8 cellular contexts compared by ENCODE assay signal in genomic region chr12:56129210-56129691, GRCh38. TPM values are rescaled to one million over a fixed set of nuclear protein-coding genes. Genes with fewer than 3 reads are reported as not detected.
DNase-seq lines count a peak whose midpoint lies in the region; ATAC-seq, FAIRE-seq and TF ChIP-seq lines count a peak whose summit lies in the region.

No MANE protein-coding gene starts in this region.

- H3K9me2 ChIP-seq in Karpas-422 (replicated peaks; ENCODE audit: insufficient read depth, low read length): no peaks in the 10 kb centered on the region

- H3K4me3 ChIP-seq in A549 (peak overlapping the region; percentile 76), Karpas-422 (ENCODE audit: low read length) (peak overlapping the region; percentile 73), mammary epithelial cell (replicated peaks in 1 of 3; ENCODE audit: insufficient read depth in 1 of 3, low read depth in 2 of 3, low read length in 3 of 3) (peak overlapping the region; percentile 74 to 86 (median 81)), kidney epithelial cell (ENCODE audit: low read depth, low read length) (peak overlapping the region; percentile 97)

- no peak for FAIRE-seq in A549 (lab: Jason Lieb, UNC)

- H3K4me1 ChIP-seq in A549: peaks cover 25% of the 10 kb centered on the region
- peaks cover 28% of the 10 kb centered on the region for H3K4me1 ChIP-seq in Karpas-422 (ENCODE audit: low read length)
- H3K4me1 ChIP-seq in mammary epithelial cell (ENCODE audit: insufficient read depth, low read length): peaks cover 18% of the 10 kb centered on the region

- H3K27me3 ChIP-seq in Karpas-422 (ENCODE audit: low read length) (no peaks in the 10 kb centered on the region), mammary epithelial cell (ENCODE audit: insufficient read depth, low read length) (no peaks in the 10 kb centered on the region), kidney epithelial cell (ENCODE audit: control insufficient read depth, insufficient read depth, low read length) (no peaks in the 10 kb centered on the region)

- H2AFZ ChIP-seq in Karpas-422 (ENCODE audit: low read length): no peak overlapping the region
- peak overlapping the region; percentile 75 for H2AFZ ChIP-seq in mammary epithelial cell (ENCODE audit: low read depth, low read length)

- no TSS peak for BruUV-seq in mammary epithelial cell (replicated peaks; lab: Mats Ljungman, UMichigan)

- H3K9ac ChIP-seq in Karpas-422 (ENCODE audit: low read length) (peak overlapping the region; percentile 82), mammary epithelial cell (ENCODE audit: insufficient read depth, low read length) (peak overlapping the region; percentile 82)

- WGBS in A549 (ENCODE audit: missing lambda C conversion rate): 12% methylated on average over 17 of the region's 27 CpGs
- 1% methylated on average over 9 of the region's 27 CpGs for WGBS in mammary epithelial cell (ENCODE audit: low coverage, missing lambda C conversion rate)

- POLR2A ChIA-PET in A549 (lab: Yijun Ruan, JAX): interaction anchor here (1.9 to 2.0 kb wide), 2 partner anchors 29 to 93 kb away, joined by 10 to 14 read pairs; partner anchors contain the start of genes MYL6 and RNF41

- H4K20me1 ChIP-seq in Karpas-422 (ENCODE audit: insufficient read depth, low read depth, low read length) (no peaks in the 10 kb centered on the region), mammary epithelial cell (ENCODE audit: insufficient read depth, low read length) (no peaks in the 10 kb centered on the region)

- H3K79me2 ChIP-seq in Karpas-422 (ENCODE audit: low read length): peaks cover 23% of the 10 kb centered on the region
- H3K79me2 ChIP-seq in mammary epithelial cell (ENCODE audit: insufficient read depth, low read length): peaks cover 47% of the 10 kb centered on the region

- TF ChIP-seq RAD21 in A549 (conservative IDR thresholded peaks at IDR 0.05 in 1 of 2, IDR thresholded peaks at IDR 0.05 in 1 of 2): no peak

- H3K9me3 ChIP-seq in A549: no peaks in the 10 kb centered on the region
- no peaks in the 10 kb centered on the region for H3K9me3 ChIP-seq in Karpas-422 (ENCODE audit: low read length)
- no peaks in the 10 kb centered on the region for H3K9me3 ChIP-seq in mammary epithelial cell (replicated peaks; ENCODE audit: insufficient read depth, low read length)

- ATAC-seq in A549 (peak; percentile 45 to 51; a peak in 5 of 6 replicates), GM18907 (IDR thresholded peaks at IDR 0.05; ENCODE audit: unreplicated experiment) (peak; percentile 34)

- CTCF ChIA-PET in A549 (lab: Yijun Ruan, JAX): interaction anchor here (1.5 to 15.7 kb wide), 4 partner anchors 9 to 82 kb away, joined by 6 to 204 read pairs (median 55); partner anchors contain the start of genes MYL6 and SMARCC2
- CTCF ChIA-PET in mammary epithelial cell (lab: Charles Lee; ENCODE audit: low non-redundant PET): no interaction called here

- no peak for TF ChIP-seq CTCF in A549 (IDR thresholded peaks at IDR 0.05)
- TF ChIP-seq CTCF in VCaP (conservative IDR thresholded peaks at IDR 0.05): no peak
- no peak for TF ChIP-seq CTCF in mammary epithelial cell (conservative IDR thresholded peaks at IDR 0.05 in 1 of 2, IDR thresholded peaks at IDR 0.05 in 1 of 2; ENCODE audit: extremely low read depth in 1 of 2, insufficient read depth in 1 of 2, low read depth in 1 of 2, low read length in 2 of 2)
- no peak for TF ChIP-seq CTCF in kidney epithelial cell (IDR thresholded peaks at IDR 0.05; ENCODE audit: insufficient read depth, low read length, poor library complexity, severe bottlenecking)

- peak overlapping the region; percentile 87 to 89 for H3K27ac ChIP-seq in A549
- H3K27ac ChIP-seq in Karpas-422 (ENCODE audit: low read length): peak overlapping the region; percentile 13; the same call in 1 of the 2 replicates
- peak overlapping the region; percentile 86 for H3K27ac ChIP-seq in VCaP
- H3K27ac ChIP-seq in mammary epithelial cell (ENCODE audit: insufficient read depth, low read depth, low read length): peak overlapping the region; percentile 82

- no peak for TF ChIP-seq POLR2A in A549 (IDR thresholded peaks at IDR 0.05; ENCODE audit: low read length)

- no peak for TF ChIP-seq EP300 in A549 (IDR thresholded peaks at IDR 0.05)

- dilution Hi-C loops in mammary epithelial cell (cut with HindIII; ENCODE audit: low sequenced_read_pairs): no loop called here

- peaks cover 27% of the 10 kb centered on the region for H3K36me3 ChIP-seq in Karpas-422 (ENCODE audit: insufficient read depth, low read length)
- peaks cover 27% of the 10 kb centered on the region for H3K36me3 ChIP-seq in mammary epithelial cell (ENCODE audit: insufficient read depth, low read length)
- peaks cover 3% of the 10 kb centered on the region for H3K36me3 ChIP-seq in kidney epithelial cell (ENCODE audit: control insufficient read depth, insufficient read depth, low read length)

- in situ Hi-C loops in mammary epithelial cell (cut with MboI; ENCODE audit: low sequenced_read_pairs in 2 of 2): loop anchor here in 1 of 2 donors (10.0 kb wide), 1 partner anchor 336 kb away; the partner anchor contains the start of gene SPRYD4

- DNase-seq in A549 (ENCODE audit: low read depth in 1 of 2, low spot score in 1 of 2): peak; percentile 46 to 47
- peak; percentile 84 for DNase-seq in Karpas-422
- peak; percentile 54 for DNase-seq in mammary epithelial cell
- DNase-seq in kidney epithelial cell (ENCODE audit: low read depth): no peak
- peak; percentile 50 for DNase-seq in stimulated activated CD4-positive, alpha-beta T cell treated with anti-CD3 and anti-CD28 coated beads, Interleukin-2, amount 100 ng/mL, for 4 hours (ENCODE audit: low read depth)
- DNase-seq in GOT3 (lab: John Stamatoyannopoulos, UW): no peak

- H3K4me2 ChIP-seq in A549 (peak overlapping the region; percentile 84), Karpas-422 (ENCODE audit: low read depth, low read length, poor library complexity, severe bottlenecking) (peak overlapping the region; percentile 87), mammary epithelial cell (ENCODE audit: insufficient read depth, low read depth, low read length) (peak overlapping the region; percentile 94)

- intact Hi-C loops in mammary epithelial cell (cut with micrococcal nuclease): loop anchor here (1.0 kb wide), 1 partner anchor 23 kb away; the partner anchor contains the start of gene MYL6B

RNA-seq across cellular contexts. Expression of gene ESYT1, which starts 1.2 kb away (rescaled TPM):
- polyA plus RNA-seq in A549 (2011; rRNA removed) (72.4 and 91.6 TPM in 2 replicates), A549 (2017; fragmentation: RNase III; extraction: RNeasy Plus Mini Kit Qiagen cat#74134 plus additional on column Dnase treatment) (51.4 to 54.2 TPM (median 51.6 TPM) in 3 replicates), mammary epithelial cell (236 TPM)
- 54.6 and 74.3 TPM in 2 replicates for polyA plus RNA-seq in A549 (2012; cell fraction: cytosol; rRNA removed)
- polyA plus RNA-seq in A549 (2012; cell fraction: nucleus; rRNA removed): 246 and 261 TPM in 2 replicates
- 190 and 196 TPM in 2 replicates for polyA minus RNA-seq in A549 (2011; rRNA and poly(A)+ RNA removed)
- total RNA-seq in Karpas-422 (2014; rRNA removed; shearing (Covaris generic); ENCODE audit: low replicate concordance): 75.3 and 75.7 TPM in 2 replicates
- total RNA-seq in mammary epithelial cell (100 to 1,000 TPM; 166 to 366 TPM), kidney epithelial cell (213 and 309 TPM in 2 replicates)
- 447 TPM for polyA minus RNA-seq in mammary epithelial cell

RNA-seq across cellular contexts. Expression of gene ZC3H10, which starts 11.2 kb away (rescaled TPM):
- polyA plus RNA-seq in A549 (2011; rRNA removed) (2.1 and 2.7 TPM in 2 replicates), A549 (2017; fragmentation: RNase III; extraction: RNeasy Plus Mini Kit Qiagen cat#74134 plus additional on column Dnase treatment) (2.3 to 3.2 TPM (median 2.7 TPM) in 3 replicates), mammary epithelial cell (0.87 TPM)
- 1.0 and 1.1 TPM in 2 replicates for polyA plus RNA-seq in A549 (2012; cell fraction: cytosol; rRNA removed)
- 1.5 and 1.9 TPM in 2 replicates for polyA plus RNA-seq in A549 (2012; cell fraction: nucleus; rRNA removed)
- 11.1 TPM in 2 replicates for polyA minus RNA-seq in A549 (2011; rRNA and poly(A)+ RNA removed)
- 11.9 and 13.4 TPM in 2 replicates for total RNA-seq in Karpas-422 (2014; rRNA removed; shearing (Covaris generic); ENCODE audit: low replicate concordance)
- total RNA-seq in mammary epithelial cell (1 to 10 TPM; 2.7 TPM), kidney epithelial cell (3.0 and 4.7 TPM in 2 replicates)
- polyA minus RNA-seq in mammary epithelial cell: 2.1 TPM

RNA-seq across cellular contexts. Expression of gene RPL41, which starts 12.8 kb away (rescaled TPM):
- polyA plus RNA-seq in A549 (2011; rRNA removed) (9,351 and 11,089 TPM in 2 replicates), A549 (2017; fragmentation: RNase III; extraction: RNeasy Plus Mini Kit Qiagen cat#74134 plus additional on column Dnase treatment) (8,804 to 9,815 TPM (median 8,860 TPM) in 3 replicates), mammary epithelial cell (7,406 TPM)
- polyA plus RNA-seq in A549 (2012; cell fraction: cytosol; rRNA removed): 8,653 and 13,364 TPM in 2 replicates
- 1,885 and 3,723 TPM in 2 replicates for polyA plus RNA-seq in A549 (2012; cell fraction: nucleus; rRNA removed)
- polyA minus RNA-seq in A549 (2011; rRNA and poly(A)+ RNA removed): 1,480 and 1,855 TPM in 2 replicates
- 7,506 and 9,874 TPM in 2 replicates for total RNA-seq in Karpas-422 (2014; rRNA removed; shearing (Covaris generic); ENCODE audit: low replicate concordance)
- total RNA-seq in mammary epithelial cell (1,000 to 10,000 TPM in 1 of 2 donors, 100 to 1,000 TPM in 1; 847 to 3,248 TPM), kidney epithelial cell (2,735 and 3,237 TPM in 2 replicates)
- polyA minus RNA-seq in mammary epithelial cell: 2,718 TPM

RNA-seq across cellular contexts. Expression of gene MYL6B, which starts 23.1 kb away (rescaled TPM):
- polyA plus RNA-seq in A549 (2011; rRNA removed) (48.2 and 67.0 TPM in 2 replicates), A549 (2017; fragmentation: RNase III; extraction: RNeasy Plus Mini Kit Qiagen cat#74134 plus additional on column Dnase treatment) (68.6 to 92.7 TPM (median 83.9 TPM) in 3 replicates), mammary epithelial cell (50.1 TPM)
- polyA plus RNA-seq in A549 (2012; cell fraction: cytosol; rRNA removed): 63.4 and 78.3 TPM in 2 replicates
- polyA plus RNA-seq in A549 (2012; cell fraction: nucleus; rRNA removed): 30.2 and 41.3 TPM in 2 replicates
- 21.6 and 24.3 TPM in 2 replicates for polyA minus RNA-seq in A549 (2011; rRNA and poly(A)+ RNA removed)
- 33.1 and 94.4 TPM in 2 replicates for total RNA-seq in Karpas-422 (2014; rRNA removed; shearing (Covaris generic); ENCODE audit: low replicate concordance)
- total RNA-seq in mammary epithelial cell (10 to 100 TPM; 24.7 to 57.1 TPM), kidney epithelial cell (95.2 and 107 TPM in 2 replicates)
- 32.8 TPM for polyA minus RNA-seq in mammary epithelial cell

RNA-seq across cellular contexts. Expression of gene PA2G4, which starts 24.9 kb away (rescaled TPM):
- polyA plus RNA-seq in A549 (2011; rRNA removed) (452 and 717 TPM in 2 replicates), A549 (2017; fragmentation: RNase III; extraction: RNeasy Plus Mini Kit Qiagen cat#74134 plus additional on column Dnase treatment) (405 to 477 TPM (median 415 TPM) in 3 replicates), mammary epithelial cell (425 TPM)
- 327 and 400 TPM in 2 replicates for polyA plus RNA-seq in A549 (2012; cell fraction: cytosol; rRNA removed)
- polyA plus RNA-seq in A549 (2012; cell fraction: nucleus; rRNA removed): 218 and 244 TPM in 2 replicates
- polyA minus RNA-seq in A549 (2011; rRNA and poly(A)+ RNA removed): 145 TPM in 2 replicates
- 111 and 267 TPM in 2 replicates for total RNA-seq in Karpas-422 (2014; rRNA removed; shearing (Covaris generic); ENCODE audit: low replicate concordance)
- total RNA-seq in mammary epithelial cell (100 to 1,000 TPM; 127 to 221 TPM), kidney epithelial cell (149 and 179 TPM in 2 replicates)
- polyA minus RNA-seq in mammary epithelial cell: 106 TPM

Comparison
In these comparisons a context has a peak if more than half of its experiments do, and no peak if none do; other contexts are left out.
1. DNase-seq: peak in A549 (2 of 2), Karpas-422 (single experiment), mammary epithelial cell (single experiment) and stimulated activated CD4-positive, alpha-beta T cell treated with anti-CD3 and anti-CD28 coated beads, Interleukin-2, amount 100 ng/mL, for 4 hours (single experiment); none in kidney epithelial cell (single experiment) and GOT3 (single experiment).
2. H3K27ac ChIP-seq: peak in every context shown above with its lines; median percentile 88 in A549; 86 in VCaP; 82 in mammary epithelial cell; 13 in Karpas-422.
3. Peak in every context shown above with its lines, with median percentiles within 50 percentile points of each other: H3K4me2 ChIP-seq and H3K4me3 ChIP-seq.